ENCODE assay signal across 8 cellular contexts in the genomic region with DNA sequence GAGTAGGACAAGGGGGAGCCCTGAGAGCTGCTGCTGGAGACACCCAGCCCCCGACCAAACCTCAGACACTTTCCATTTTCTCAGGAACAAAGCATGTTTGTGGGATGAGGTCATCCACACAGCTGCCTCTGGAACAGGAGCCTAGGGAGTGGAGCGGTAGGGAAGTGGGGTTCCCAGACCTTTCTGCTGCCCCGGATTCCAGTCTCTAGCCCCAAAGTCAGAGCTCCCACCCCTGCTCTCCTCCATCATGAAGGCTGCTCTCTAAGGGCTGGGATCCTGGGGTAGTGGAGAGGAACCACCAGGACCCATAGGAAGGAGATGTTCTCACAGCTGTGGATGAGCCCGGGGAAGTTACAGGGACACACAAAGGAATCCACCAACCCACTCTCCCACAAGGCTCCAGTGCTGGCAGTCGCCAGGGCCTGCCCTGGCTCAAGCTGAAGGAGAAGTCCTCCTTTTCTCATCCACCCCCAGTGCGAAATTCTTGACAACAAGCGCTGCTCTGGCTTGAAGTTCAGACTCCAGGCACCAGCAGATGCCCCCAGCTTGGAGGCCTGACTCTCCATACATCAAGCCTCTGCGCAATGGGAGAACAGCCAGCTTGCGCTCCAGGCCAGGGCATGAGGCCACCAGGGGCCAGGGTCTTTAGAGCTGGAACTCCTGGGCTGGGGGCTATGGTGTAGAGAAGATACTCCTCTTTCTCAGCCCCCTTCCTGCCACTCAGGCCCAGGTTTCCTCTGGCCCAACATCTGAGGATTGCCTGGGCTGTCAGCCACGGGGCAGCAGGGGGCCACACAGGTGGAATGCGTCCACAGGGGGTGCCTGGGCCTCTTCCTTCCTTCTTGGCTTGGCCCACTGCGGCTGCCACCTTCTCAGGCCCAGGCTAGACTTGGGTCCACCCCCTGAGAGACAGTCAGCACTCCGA. TPM values are rescaled to one million over a fixed set of nuclear protein-coding genes. Genes with fewer than 3 reads are reported as not detected.
DNase-seq lines count a peak whose midpoint lies in the region; ATAC-seq, FAIRE-seq and TF ChIP-seq lines count a peak whose summit lies in the region.

No MANE protein-coding gene starts in this region.

- TF ChIP-seq POLR2A in gastrocnemius medialis (IDR thresholded peaks at IDR 0.05): no peak

- ATAC-seq in left ventricle myocardium superior (peak; percentile 32), gastrocnemius medialis (no peak), HG03045 (IDR thresholded peaks at IDR 0.05; ENCODE audit: unreplicated experiment) (no peak)

- peaks cover 72% of the 10 kb centered on the region for H3K4me1 Mint-ChIP-seq in HFFc6 (ENCODE audit: low read depth)
- peaks cover 42% of the 10 kb centered on the region for H3K4me1 Mint-ChIP-seq in activated naive CD8-positive, alpha-beta T cell treated with anti-CD3 and anti-CD28 coated beads for 36 hours

- intact Hi-C loops in left ventricle myocardium superior (cut with micrococcal nuclease): no loop called here
- intact Hi-C loops in gastrocnemius medialis (cut with DNase I; ENCODE audit: low total_unique reads): loop anchor here (10.0 kb wide), 1 partner anchor 526 kb away; the partner anchor contains the start of gene ZC3H12A

- H3K27me3 ChIP-seq in gastrocnemius medialis: no peaks in the 10 kb centered on the region

- H3K9me3 ChIP-seq in gastrocnemius medialis: no peaks in the 10 kb centered on the region

- peaks cover 47 to 66% of the 10 kb centered on the region in 2 donors for H3K4me1 ChIP-seq in gastrocnemius medialis

- H3K36me3 ChIP-seq in gastrocnemius medialis: peaks cover 0 to 45% of the 10 kb centered on the region in 2 donors

- H3K27ac ChIP-seq in gastrocnemius medialis: peak overlapping the region; percentile 94 to 100 (median 98)

- in situ Hi-C loops in gastrocnemius medialis (cut with MboI; ENCODE audit: low sequenced_read_pairs in 4 of 4): no loop called here

- H3K36me3 Mint-ChIP-seq in HFFc6 (ENCODE audit: low read depth): peaks cover 20% of the 10 kb centered on the region
- peaks cover 25% of the 10 kb centered on the region for H3K36me3 Mint-ChIP-seq in activated naive CD8-positive, alpha-beta T cell treated with anti-CD3 and anti-CD28 coated beads for 36 hours

- H3K4me3 ChIP-seq in gastrocnemius medialis: peak overlapping the region; percentile 74 to 89 (median 83)

- TF ChIP-seq CTCF in HFFc6 (IDR thresholded peaks at IDR 0.05): no peak; the same call in 1 of the 2 replicates
- TF ChIP-seq CTCF in gastrocnemius medialis (IDR thresholded peaks at IDR 0.05 in 4 of 5, conservative IDR thresholded peaks at IDR 0.05 in 1 of 5): no peak

- peaks cover 2% of the 10 kb centered on the region; the same call in 1 of the 2 replicates for H3K27me3 Mint-ChIP-seq in HFFc6 (ENCODE audit: insufficient read depth)
- H3K27me3 Mint-ChIP-seq in activated naive CD8-positive, alpha-beta T cell treated with anti-CD3 and anti-CD28 coated beads for 36 hours: no peaks in the 10 kb centered on the region

- peak overlapping the region; percentile 97 for H3K27ac Mint-ChIP-seq in HFFc6
- peak overlapping the region; percentile 69 for H3K27ac Mint-ChIP-seq in activated naive CD8-positive, alpha-beta T cell treated with anti-CD3 and anti-CD28 coated beads for 36 hours

- H3K9me3 Mint-ChIP-seq in HFFc6: no peaks in the 10 kb centered on the region
- no peaks in the 10 kb centered on the region for H3K9me3 Mint-ChIP-seq in activated naive CD8-positive, alpha-beta T cell treated with anti-CD3 and anti-CD28 coated beads for 36 hours

- H3K4me3 Mint-ChIP-seq in HFFc6: peak overlapping the region; percentile 82
- peak overlapping the region; percentile 25 for H3K4me3 Mint-ChIP-seq in activated naive CD8-positive, alpha-beta T cell treated with anti-CD3 and anti-CD28 coated beads for 36 hours

- no peak for FAIRE-seq in GM19239 (lab: Jason Lieb, UNC)

- DNase-seq in HFFc6 (peak; percentile 65), left ventricle myocardium superior (peak; percentile 61), gastrocnemius medialis (peak in 1 of 2 donors; percentile 55), GM19239 (ENCODE audit: insufficient read length, low spot score) (no peak), activated gamma-delta T cell treated with Interleukin-2 at 50 U/mL for 16 hours (no peak), SW480 (ENCODE audit: low spot score) (no peak)
- no peak for DNase-seq in activated naive CD8-positive, alpha-beta T cell treated with anti-CD3 and anti-CD28 coated beads for 36 hours

RNA-seq across cellular contexts. Expression of gene FHL3, which starts 4.5 kb away (rescaled TPM):
- 10 to 100 TPM; 29.4 to 40.9 (median 33.2) TPM for total RNA-seq in HFFc6 (2021; fragmentation: NEBNext Ultra II Directional; extraction: Animal tissue kit (Norgen Biotek cat#: 25700))
- total RNA-seq in activated naive CD8-positive, alpha-beta T cell treated with anti-CD3 and anti-CD28 coated beads for 36 hours: 10 to 100 TPM; 26.5 to 27.7 TPM
- total RNA-seq in left ventricle myocardium superior (13.3 TPM), gastrocnemius medialis (1,000 to 10,000 TPM in 2 of 4 donors, 100 to 1,000 TPM in 2; 725 to 1,282 (median 1,051) TPM)

RNA-seq across cellular contexts. Expression of gene SF3A3, which starts 11.0 kb away (rescaled TPM):
- total RNA-seq in HFFc6 (2021; fragmentation: NEBNext Ultra II Directional; extraction: Animal tissue kit (Norgen Biotek cat#: 25700)): 10 to 100 TPM; 71.6 to 91.6 (median 81.3) TPM
- total RNA-seq in activated naive CD8-positive, alpha-beta T cell treated with anti-CD3 and anti-CD28 coated beads for 36 hours: 100 to 1,000 TPM; 121 to 125 TPM
- total RNA-seq in left ventricle myocardium superior (28.2 TPM), gastrocnemius medialis (10 to 100 TPM; 23.0 to 41.4 (median 34.8) TPM)

RNA-seq across cellular contexts. Expression of gene UTP11, which starts 11.7 kb away (rescaled TPM):
- total RNA-seq in HFFc6 (2021; fragmentation: NEBNext Ultra II Directional; extraction: Animal tissue kit (Norgen Biotek cat#: 25700)): 10 to 100 TPM; 41.4 to 57.1 (median 49.2) TPM
- total RNA-seq in activated naive CD8-positive, alpha-beta T cell treated with anti-CD3 and anti-CD28 coated beads for 36 hours: 10 to 100 TPM; 83.5 to 89.2 TPM
- total RNA-seq in left ventricle myocardium superior (38.6 TPM), gastrocnemius medialis (100 to 1,000 TPM; 141 to 206 (median 186) TPM)

RNA-seq across cellular contexts. Expression of gene POU3F1, which starts 45.8 kb away (rescaled TPM):
- total RNA-seq in HFFc6 (2021; fragmentation: NEBNext Ultra II Directional; extraction: Animal tissue kit (Norgen Biotek cat#: 25700)): under 1 TPM in 1 of 6 experiments, not detected in 5; 0.11 TPM
- total RNA-seq in activated naive CD8-positive, alpha-beta T cell treated with anti-CD3 and anti-CD28 coated beads for 36 hours: under 1 TPM in 1 of 2 experiments, not detected in 1; 0.10 TPM
- total RNA-seq in left ventricle myocardium superior (not detected), gastrocnemius medialis (1 to 10 TPM in 1 of 4 donors, under 1 TPM in 3; 0.13 to 2.3 (median 0.69) TPM)

RNA-seq across cellular contexts. Expression of gene INPP5B, which starts 53.9 kb away (rescaled TPM):
- total RNA-seq in HFFc6 (2021; fragmentation: NEBNext Ultra II Directional; extraction: Animal tissue kit (Norgen Biotek cat#: 25700)): 10 to 100 TPM in 4 of 6 experiments, 1 to 10 TPM in 2; 9.6 to 16.0 (median 12.7) TPM
- 10 to 100 TPM; 26.6 to 27.7 TPM for total RNA-seq in activated naive CD8-positive, alpha-beta T cell treated with anti-CD3 and anti-CD28 coated beads for 36 hours
- total RNA-seq in left ventricle myocardium superior (12.0 TPM), gastrocnemius medialis (10 to 100 TPM in 2 of 4 donors, 1 to 10 TPM in 2; 6.8 to 13.4 (median 10.1) TPM)

Comparison
In these comparisons a context has a peak if more than half of its experiments do, and no peak if none do; other contexts are left out.
1. DNase-seq: peak in HFFc6 (single experiment) and left ventricle myocardium superior (single experiment); none in activated naive CD8-positive, alpha-beta T cell treated with anti-CD3 and anti-CD28 coated beads for 36 hours (single experiment), GM19239 (single experiment), activated gamma-delta T cell treated with Interleukin-2 at 50 U/mL for 16 hours (single experiment) and SW480 (single experiment).
2. RNA of gene FHL3, which starts 4.5 kb away (total RNA-seq): 725 to 1,282 TPM in gastrocnemius medialis; 29.4 to 40.9 TPM in HFFc6, 26.5 to 27.7 TPM in activated naive CD8-positive, alpha-beta T cell treated with anti-CD3 and anti-CD28 coated beads for 36 hours and 13.3 TPM in left ventricle myocardium superior (single experiment); every median in the first group is over 10 times any median in the second.